In genomic region chr22:30318773-30319419, GRCh38 we compare ENCODE assay signal across 1 cellular context.
TF ChIP-seq lines count a peak whose summit lies in the region.

No MANE protein-coding gene starts in this region.

TF ChIP-seq in IMR-90, 13 proteins besides CTCF, POLR2A, EP300 and RAD21:
- TF ChIP-seq MAZ (IDR thresholded peaks at IDR 0.05; ENCODE audit: borderline replicate concordance, low read depth, low read length) (no peak), CEBPB (IDR thresholded peaks at IDR 0.05; ENCODE audit: low read depth, low read length) (no peak), FOS (IDR thresholded peaks at IDR 0.05; ENCODE audit: low read depth, low read length) (no peak), USF2 (IDR thresholded peaks at IDR 0.05; ENCODE audit: low read depth, low read length) (no peak), NFE2L2 (IDR thresholded peaks at IDR 0.05; ENCODE audit: low read depth, low read length) (no peak), ELK1 (IDR thresholded peaks at IDR 0.05; ENCODE audit: borderline replicate concordance, low read depth, low read length) (no peak), RCOR1 (IDR thresholded peaks at IDR 0.05; ENCODE audit: insufficient replicate concordance, low read length) (no peak), MAFK (IDR thresholded peaks at IDR 0.05; ENCODE audit: low read depth, low read length) (no peak), CHD1 (IDR thresholded peaks at IDR 0.05; ENCODE audit: low read depth, low read length) (no peak), MXI1 (IDR thresholded peaks at IDR 0.05; ENCODE audit: borderline replicate concordance, low read depth, low read length) (no peak), BHLHE40 (IDR thresholded peaks at IDR 0.05; ENCODE audit: low read depth, low read length) (no peak), RFX5 (IDR thresholded peaks at IDR 0.05; ENCODE audit: low read depth, low read length) (no peak)
